In the genomic region with DNA sequence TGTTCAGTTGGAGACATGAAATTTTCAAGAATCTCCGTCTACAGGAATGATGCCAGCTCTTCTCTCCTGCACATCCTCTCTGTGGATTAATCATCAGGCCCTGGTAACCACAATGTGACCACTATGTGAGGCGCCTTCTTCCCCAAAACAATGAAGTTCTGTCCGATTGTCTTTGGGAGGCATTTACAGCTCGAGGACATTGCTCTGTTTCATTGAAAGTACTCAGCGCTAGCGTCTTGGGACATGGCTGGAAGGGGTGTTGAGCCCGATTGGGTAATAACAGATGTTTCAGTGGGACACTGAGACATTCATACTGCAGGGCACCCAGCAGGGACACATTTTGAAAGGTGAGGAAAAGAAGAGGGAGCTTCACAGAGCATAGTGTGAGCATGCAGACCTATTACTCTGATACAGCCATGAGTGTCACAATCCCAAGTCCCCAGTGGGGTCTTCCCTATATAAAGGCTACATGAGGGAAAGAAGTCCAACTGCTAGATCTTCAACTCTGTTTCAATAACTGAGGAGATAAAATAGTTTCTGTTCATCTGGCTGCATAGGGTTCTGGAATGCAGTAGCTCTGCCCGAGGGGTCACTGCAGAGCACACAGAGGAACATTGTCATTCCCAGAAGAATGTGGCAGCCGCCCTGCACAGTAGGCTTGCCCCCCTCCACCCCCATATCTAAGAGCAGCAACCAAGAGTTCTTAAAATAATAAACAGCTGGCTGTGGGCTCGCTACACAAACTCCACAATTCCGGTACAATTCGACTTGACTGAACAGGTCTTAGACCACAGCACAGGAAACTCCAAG, we compare ENCODE assay signal across 10 cellular contexts.
A peak's percentile ranks its signal among the peaks of the same experiment; 100 is the strongest.
DNase-seq lines count a peak whose midpoint lies in the region; ATAC-seq, FAIRE-seq and TF ChIP-seq lines count a peak whose summit lies in the region.
"Had no signal": no experiment of that assay in that cellular context is flagged by ENCODE, and none has a peak within 500 bp of the region (broad histone marks: within the 10 kb centered on the region; RNA-seq: fewer than 3 reads in every experiment).

No MANE protein-coding gene starts in this region.

- DNase-seq in Ammon's horn (ENCODE audit: low spot score) (peak; percentile 78), PC-9 (peak; percentile 51 to 80), endothelial cell of umbilical vein (ENCODE audit: low read depth, low spot score) (no peak), medulla oblongata (ENCODE audit: extremely low spot score) (peak; percentile 89)
- DNase-seq in activated CD4-positive, alpha-beta T cell treated with anti-CD3 and anti-CD28 coated beads for 4 hours: no peak
- DNase-seq: NCI-H2081 treated with DMSO at 0.1 percent for 48 hours; stimulated activated CD4-positive, alpha-beta T cell treated with anti-CD3 and anti-CD28 coated beads, Interleukin-4, amount 100 ng/mL, for 4 hours had no signal

- H3K36me3 ChIP-seq in PC-9 (ENCODE audit: low read depth) (no peaks in the 10 kb centered on the region), endothelial cell of umbilical vein (ENCODE audit: control insufficient read depth in 2 of 2, extremely low read depth in 1 of 2, insufficient read depth in 2 of 2, low read length in 2 of 2) (no peaks in the 10 kb centered on the region)

- H2AFZ ChIP-seq in PC-9 (no peak overlapping the region), endothelial cell of umbilical vein (ENCODE audit: low read depth, low read length) (peak overlapping the region; percentile 23)

- no peak for TF ChIP-seq POLR2A in endothelial cell of umbilical vein (IDR thresholded peaks at IDR 0.05; ENCODE audit: low read depth, low read length)

- dilution Hi-C loops in endothelial cell of umbilical vein (cut with MboI; ENCODE audit: extremely low pct_ligation_motif_present, low sequenced_read_pairs): no loop called here

- intact Hi-C loops in PC-9 (cut with micrococcal nuclease; ENCODE audit: unreplicated experiment): loop anchor here (5.0 kb wide), 4 partner anchors 49 to 294 kb away; no protein-coding TSS in a partner anchor
- intact Hi-C loops in endothelial cell of umbilical vein (cut with micrococcal nuclease): loop anchor here (10.0 kb wide), 1 partner anchor 224 kb away; no protein-coding TSS in a partner anchor

- ATAC-seq in HG02571 (IDR thresholded peaks at IDR 0.05; ENCODE audit: unreplicated experiment): no peak
- no peak for ATAC-seq in HG03095 (IDR thresholded peaks at IDR 0.05; ENCODE audit: unreplicated experiment)
- no peak for ATAC-seq in HG02884 (IDR thresholded peaks at IDR 0.05; ENCODE audit: unreplicated experiment)

- TF ChIP-seq CTCF in PC-9 (conservative IDR thresholded peaks at IDR 0.05) (no peak), endothelial cell of umbilical vein (IDR thresholded peaks at IDR 0.05; ENCODE audit: extremely low read depth in 1 of 2, insufficient read depth in 1 of 2, low read depth in 1 of 2, low read length in 2 of 2) (no peak)

- H3K9ac ChIP-seq in endothelial cell of umbilical vein (replicated peaks; ENCODE audit: extremely low read depth, insufficient read depth, low read length): no peak overlapping the region

- no peaks in the 10 kb centered on the region; the same call in 1 of the 2 replicates for H3F3A ChIP-seq in PC-9 (ENCODE audit: insufficient read depth, low read depth)

- no peak overlapping the region for H3K4me3 ChIP-seq in PC-9
- no peak overlapping the region for H3K4me3 ChIP-seq in endothelial cell of umbilical vein (replicated peaks in 1 of 3; ENCODE audit: insufficient read depth in 1 of 3, low read depth in 1 of 3, low read length in 3 of 3)

- peak overlapping the region; percentile 55 for H3K4me2 ChIP-seq in PC-9
- H3K4me2 ChIP-seq in endothelial cell of umbilical vein (ENCODE audit: insufficient read depth, low read length): peak overlapping the region; percentile 21

- H3K79me2 ChIP-seq in PC-9 (ENCODE audit: low read depth): no peaks in the 10 kb centered on the region
- no peaks in the 10 kb centered on the region for H3K79me2 ChIP-seq in endothelial cell of umbilical vein (ENCODE audit: control insufficient read depth, insufficient read depth, low read length)

- no peaks in the 10 kb centered on the region for H4K20me1 ChIP-seq in PC-9 (ENCODE audit: insufficient read depth)
- H4K20me1 ChIP-seq in endothelial cell of umbilical vein (replicated peaks; ENCODE audit: control insufficient read depth, extremely low read depth, insufficient read depth, low read length): no peaks in the 10 kb centered on the region

- CTCF ChIA-PET in PC-9 (lab: Charles Lee) (interaction anchor here (0.6 kb wide), 3 partner anchors 48 to 296 kb away, joined by 3 to 8 read pairs (median 3); no protein-coding TSS in a partner anchor), endothelial cell of umbilical vein (lab: Charles Lee) (interaction anchor here (1.0 to 2.2 kb wide), 3 partner anchors 9 to 17 kb away, joined by 3 to 10 read pairs (median 6); no protein-coding TSS in a partner anchor)

- H3K4me1 ChIP-seq in PC-9 (replicated peaks; ENCODE audit: insufficient read depth) (peaks cover 32% of the 10 kb centered on the region), endothelial cell of umbilical vein (ENCODE audit: control insufficient read depth, extremely low read depth, insufficient read depth, low read length) (peaks cover 10% of the 10 kb centered on the region)

- BruUV-seq in PC-9 (replicated peaks; lab: Mats Ljungman, UMichigan) (no TSS peak), endothelial cell of umbilical vein (replicated peaks; lab: Mats Ljungman, UMichigan) (no TSS peak)

- no peaks in the 10 kb centered on the region for H3K9me2 ChIP-seq in PC-9 (ENCODE audit: insufficient read depth)

- no peaks in the 10 kb centered on the region for H3K27me3 ChIP-seq in PC-9 (ENCODE audit: insufficient read depth, low read depth)
- no peaks in the 10 kb centered on the region for H3K27me3 ChIP-seq in endothelial cell of umbilical vein (ENCODE audit: control insufficient read depth in 2 of 2, insufficient read depth in 2 of 2, low read length in 2 of 2)

- H3K9me1 ChIP-seq in endothelial cell of umbilical vein (replicated peaks; ENCODE audit: control insufficient read depth, extremely low read depth, insufficient read depth, low read length): no peaks in the 10 kb centered on the region

- FAIRE-seq in endothelial cell of umbilical vein (lab: Jason Lieb, UNC): no peak

- POLR2A ChIA-PET in PC-9 (lab: Charles Lee; ENCODE audit: unreplicated experiment) (interaction anchor here (0.5 to 0.6 kb wide), 4 partner anchors 10 to 498 kb away, joined by 3 to 9 read pairs (median 3); no protein-coding TSS in a partner anchor), endothelial cell of umbilical vein (lab: Charles Lee) (no interaction called here)

- H3K9me3 ChIP-seq in PC-9 (ENCODE audit: insufficient read depth, low read depth) (no peaks in the 10 kb centered on the region), endothelial cell of umbilical vein (replicated peaks; ENCODE audit: control insufficient read depth, insufficient read depth, low read length) (no peaks in the 10 kb centered on the region)

- H3K27ac ChIP-seq in PC-9 (peak overlapping the region; percentile 45), endothelial cell of umbilical vein (ENCODE audit: insufficient read depth, low read depth, low read length) (no peak overlapping the region)

TF ChIP-seq in endothelial cell of umbilical vein, 7 proteins besides CTCF, POLR2A, EP300 and RAD21:
- TF ChIP-seq GATA2 (IDR thresholded peaks at IDR 0.05; ENCODE audit: insufficient read depth, insufficient read length, low read depth, low read length): peak; percentile 31
- no peak for TF ChIP-seq MYC (IDR thresholded peaks at IDR 0.05; ENCODE audit: low read depth, low read length)
- TF ChIP-seq FOS (IDR thresholded peaks at IDR 0.05; ENCODE audit: borderline replicate concordance, insufficient read depth, low read length): peak; percentile 12

Comparison
In these comparisons a context has a peak if more than half of its experiments do, and no peak if none do; other contexts are left out.
1. DNase-seq: peak in Ammon's horn (single experiment), PC-9 (2 of 2) and medulla oblongata (single experiment); none in endothelial cell of umbilical vein (single experiment) and activated CD4-positive, alpha-beta T cell treated with anti-CD3 and anti-CD28 coated beads for 4 hours (0 of 2).